In genomic region chr2:96951125-96951654, GRCh38 we compare ENCODE assay signal across 8 cellular contexts. TPM values are rescaled to one million over a fixed set of nuclear protein-coding genes. Genes with fewer than 3 reads are reported as not detected.
DNase-seq lines count a peak whose midpoint lies in the region; ATAC-seq and TF ChIP-seq lines count a peak whose summit lies in the region.

No MANE protein-coding gene starts in this region.

- intact Hi-C loops in Right ventricle myocardium superior (cut with DNase I) (loop anchor here (2.0 to 5.0 kb wide), 2 partner anchors 44 to 92 kb away; partner anchors contain the start of gene ANKRD39), posterior cingulate gyrus (cut with DNase I) (loop anchor here (1.0 kb wide), 1 partner anchor 93 kb away; the partner anchor contains the start of gene ANKRD39), upper lobe of right lung (cut with DNase I) (loop anchor here (5.0 kb wide), 1 partner anchor 84 kb away; no protein-coding TSS in a partner anchor)

- peak; percentile 39 to 70 for DNase-seq in NCI-H524 (lab: John Stamatoyannopoulos, UW)
- no peak for DNase-seq in NCI-H524 treated with DMSO at 0.1 percent for 48 hours (lab: John Stamatoyannopoulos, UW)
- peak; percentile 66 for DNase-seq in NAMALWA (ENCODE audit: low spot score)
- DNase-seq in SKM-1 (lab: John Stamatoyannopoulos, UW; ENCODE audit: unreplicated experiment): peak; percentile 18
- DNase-seq in activated naive CD4-positive, alpha-beta T cell treated with anti-CD3 and anti-CD28 coated beads, Interleukin-2, amount 50 U/mL, for 16 hours: peak; percentile 77
- DNase-seq in Right ventricle myocardium superior: peak; percentile 82
- DNase-seq in posterior cingulate gyrus: peak; percentile 77 to 98 (median 88)
- peak; percentile 89 for DNase-seq in upper lobe of right lung

- no peaks in the 10 kb centered on the region for H3K36me3 ChIP-seq in upper lobe of right lung

- H3K27me3 ChIP-seq in upper lobe of right lung: no peaks in the 10 kb centered on the region

- no peaks in the 10 kb centered on the region for H3K9me3 ChIP-seq in upper lobe of right lung

- H3K27ac ChIP-seq in upper lobe of right lung: no peak overlapping the region

- peak; percentile 92 for ATAC-seq in Right ventricle myocardium superior (ENCODE audit: poor library complexity)
- peak; percentile 95 for ATAC-seq in upper lobe of right lung

- H3K4me1 ChIP-seq in upper lobe of right lung: peaks cover 20% of the 10 kb centered on the region

- TF ChIP-seq CTCF in upper lobe of right lung (IDR thresholded peaks at IDR 0.05): peak; percentile 89

- no peak overlapping the region for H3K4me3 ChIP-seq in upper lobe of right lung

RNA-seq across cellular contexts. Expression of gene FAM178B, which starts 35.2 kb away (rescaled TPM):
- total RNA-seq in Right ventricle myocardium superior: 1.2 TPM
- 0.67 TPM for total RNA-seq in upper lobe of right lung
